In the genomic region with DNA sequence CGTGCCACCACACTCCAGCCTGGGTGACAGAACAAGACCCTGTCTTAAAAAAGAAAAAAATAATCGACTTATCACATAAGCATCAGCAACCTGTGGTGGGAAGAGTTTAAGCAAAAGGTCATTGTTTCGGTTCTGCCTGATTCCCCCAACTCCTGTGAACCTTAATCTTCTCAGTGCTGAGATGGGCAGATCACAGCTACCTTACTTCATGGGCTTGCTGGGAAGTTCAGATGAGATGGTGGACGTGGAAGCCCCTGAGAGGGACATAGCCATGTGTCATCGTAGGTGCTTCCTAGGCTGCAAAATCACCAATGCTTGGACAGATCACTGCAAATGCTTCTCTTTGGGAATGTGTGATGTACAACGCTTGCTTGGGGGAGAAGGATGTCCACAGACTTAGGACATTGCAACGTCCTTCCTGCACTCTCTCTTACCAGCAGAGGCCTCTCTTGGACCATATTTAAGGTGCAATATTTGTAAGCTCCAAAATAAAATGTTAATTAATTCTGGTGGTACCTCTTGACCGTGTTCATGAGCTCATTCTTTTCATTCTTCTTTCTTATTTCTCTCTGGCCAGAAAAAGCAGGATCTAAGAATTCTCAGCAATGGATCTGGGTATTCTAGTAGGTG, we compare ENCODE assay signal across 12 cellular contexts. TPM values are rescaled to one million over a fixed set of nuclear protein-coding genes. Genes with fewer than 3 reads are reported as not detected.
A peak's percentile ranks its signal among the peaks of the same experiment; 100 is the strongest.
DNase-seq lines count a peak whose midpoint lies in the region; ATAC-seq and TF ChIP-seq lines count a peak whose summit lies in the region.
"Had no signal": no experiment of that assay in that cellular context is flagged by ENCODE, and none has a peak within 500 bp of the region (broad histone marks: within the 10 kb centered on the region; RNA-seq: fewer than 3 reads in every experiment).

No MANE protein-coding gene starts in this region.

- H3K79me1 ChIP-seq in mesendoderm (ENCODE audit: low read length) = no peaks in the 10 kb centered on the region

- H2BK15ac ChIP-seq in mesendoderm (replicated peaks; ENCODE audit: low read depth) = no peak overlapping the region

- H3K27me3 ChIP-seq in PC-9 (ENCODE audit: insufficient read depth, low read depth) (peaks cover 39% of the 10 kb centered on the region; the same call in 1 of the 2 replicates), mesendoderm (ENCODE audit: insufficient read depth, low read length, poor library complexity) (no peaks in the 10 kb centered on the region)

- no peak overlapping the region for H3K4me3 ChIP-seq in PC-9
- H3K4me3 ChIP-seq in fibroblast of pulmonary artery (replicated peaks; ENCODE audit: low read depth, low read length) = no peak overlapping the region
- H3K4me3 ChIP-seq in mesendoderm (ENCODE audit: low read length) = no peak overlapping the region

- no peaks in the 10 kb centered on the region for H3K79me2 ChIP-seq in PC-9 (ENCODE audit: low read depth)
- no peaks in the 10 kb centered on the region for H3K79me2 ChIP-seq in mesendoderm (ENCODE audit: control insufficient read depth, insufficient read depth, low read length)

- H3K36me3 ChIP-seq in PC-9 (ENCODE audit: low read depth) (no peaks in the 10 kb centered on the region), mesendoderm (ENCODE audit: control insufficient read depth, insufficient read depth, low read length) (no peaks in the 10 kb centered on the region)
- H3K36me3 ChIP-seq: neutrophil had no signal

- H4K5ac ChIP-seq in mesendoderm (ENCODE audit: low read length) = no peak overlapping the region

- H4K20me1 ChIP-seq in PC-9 (ENCODE audit: insufficient read depth) = no peaks in the 10 kb centered on the region

- no peak overlapping the region for H2BK5ac ChIP-seq in mesendoderm (ENCODE audit: low read length)

- H3K18ac ChIP-seq in mesendoderm (ENCODE audit: low read length) = no peak overlapping the region

- no peak overlapping the region for H2AK5ac ChIP-seq in mesendoderm (ENCODE audit: low read length)

- TF ChIP-seq CTCF in PC-9 (conservative IDR thresholded peaks at IDR 0.05) = peak; percentile 38; the same call in 1 of the 2 replicates
- TF ChIP-seq CTCF in fibroblast of pulmonary artery (IDR thresholded peaks at IDR 0.05; ENCODE audit: low read length, missing control alignments) = peak; percentile 61

- H2BK120ac ChIP-seq in mesendoderm (ENCODE audit: low read depth, low read length) = no peak overlapping the region

- H3K27ac ChIP-seq in PC-9 = no peak overlapping the region
- H3K27ac ChIP-seq in mesendoderm (ENCODE audit: low read depth, low read length) = no peak overlapping the region
- H3K27ac ChIP-seq: neutrophil had no signal

- no peak overlapping the region for H3K9ac ChIP-seq in mesendoderm (ENCODE audit: low read length)

- no peaks in the 10 kb centered on the region for H3F3A ChIP-seq in PC-9 (ENCODE audit: insufficient read depth, low read depth)

- ATAC-seq in Right ventricle myocardium superior (ENCODE audit: poor library complexity) (peak; percentile 48), HG02981 (IDR thresholded peaks at IDR 0.05; ENCODE audit: unreplicated experiment) (no peak)
- ATAC-seq: T-cell had no signal

- H3K23ac ChIP-seq in mesendoderm (ENCODE audit: low read length) = no peak overlapping the region

- no peak overlapping the region for H3K4ac ChIP-seq in mesendoderm (ENCODE audit: low read depth, low read length)

- H3K9me3 ChIP-seq in PC-9 (ENCODE audit: insufficient read depth, low read depth) = no peaks in the 10 kb centered on the region
- H3K9me3 ChIP-seq: neutrophil had no signal

- H2AFZ ChIP-seq in PC-9 = no peak overlapping the region

- H3K4me1 ChIP-seq in PC-9 (replicated peaks; ENCODE audit: insufficient read depth) = no peaks in the 10 kb centered on the region
- H3K4me1 ChIP-seq in mesendoderm (ENCODE audit: control insufficient read depth, low read depth, low read length) = no peaks in the 10 kb centered on the region

- CTCF ChIA-PET in PC-9 (lab: Charles Lee) = no interaction called here

- BruUV-seq in PC-9 (replicated peaks; lab: Mats Ljungman, UMichigan) = no TSS peak

- DNase-seq in Right ventricle myocardium superior (no peak), cardiac septum (ENCODE audit: low spot score) (no peak), PC-9 (no peak), fibroblast of pulmonary artery (ENCODE audit: low read depth) (peak; percentile 61), superior temporal gyrus (ENCODE audit: extremely low spot score) (peak; percentile 18), mesendoderm (no peak)
- DNase-seq in activated naive CD4-positive, alpha-beta T cell treated with Interleukin-2 at 50 U/mL for 16 hours = no peak
- DNase-seq: activated naive CD4-positive, alpha-beta T cell; CD4-positive, CD25-positive, alpha-beta regulatory T cell; T-cell had no signal

- intact Hi-C loops in Right ventricle myocardium superior (cut with DNase I) (no loop called here), cardiac septum (cut with DNase I) (no loop called here), PC-9 (cut with micrococcal nuclease; ENCODE audit: unreplicated experiment) (no loop called here)

- no peaks in the 10 kb centered on the region for H3K9me2 ChIP-seq in PC-9 (ENCODE audit: insufficient read depth)

- no peak overlapping the region for H3K56ac ChIP-seq in mesendoderm (ENCODE audit: low read length)

- H4K8ac ChIP-seq in mesendoderm (ENCODE audit: low read depth, low read length) = no peak overlapping the region

- WGBS in mesendoderm (ENCODE audit: extremely low coverage, insufficient coverage, low lambda C conversion rate) = no CpG with 5 or more reads among the region's 8 CpGs

- H3K4me2 ChIP-seq in PC-9 (no peak overlapping the region), mesendoderm (ENCODE audit: low read length) (no peak overlapping the region)

- POLR2A ChIA-PET in PC-9 (lab: Charles Lee; ENCODE audit: unreplicated experiment) = interaction anchor here (0.7 kb wide), 1 partner anchor 1964 kb away, joined by 8 read pairs; no protein-coding TSS in a partner anchor

RNA-seq across cellular contexts. Expression of a gene that starts 8.6 kb away (rescaled TPM):
- total RNA-seq in Right ventricle myocardium superior (not detected), cardiac septum (not detected), PC-9 (2021) (not detected in 2 replicates)
- polyA plus RNA-seq in mesendoderm (2013, experiment 1 of 2) = 0.03 TPM
- polyA plus RNA-seq in mesendoderm (2013, experiment 2 of 2) = 0.03 TPM
- total RNA-seq: CD4-positive, CD25-positive, alpha-beta regulatory T cell; T-cell had no signal
- polyA plus RNA-seq: CD4-positive, CD25-positive, alpha-beta regulatory T cell had no signal

RNA-seq across cellular contexts. Expression of a gene that starts 28.4 kb away (rescaled TPM):
- 6.6 TPM for total RNA-seq in Right ventricle myocardium superior
- 7.7 TPM for total RNA-seq in cardiac septum
- total RNA-seq in PC-9 (2021) = not detected in 2 replicates
- 6.6 TPM for polyA plus RNA-seq in mesendoderm (2013, experiment 1 of 2)
- 6.2 TPM for polyA plus RNA-seq in mesendoderm (2013, experiment 2 of 2)
- polyA plus RNA-seq: CD4-positive, CD25-positive, alpha-beta regulatory T cell had no signal

Comparison
In these comparisons a context has a peak if more than half of its experiments do, and no peak if none do; other contexts are left out.
1. DNase-seq: peak in fibroblast of pulmonary artery (single experiment) and superior temporal gyrus (single experiment); none in Right ventricle myocardium superior (single experiment), cardiac septum (single experiment), PC-9 (0 of 2), mesendoderm (single experiment) and activated naive CD4-positive, alpha-beta T cell treated with Interleukin-2 at 50 U/mL for 16 hours (single experiment).